In the genomic region with DNA sequence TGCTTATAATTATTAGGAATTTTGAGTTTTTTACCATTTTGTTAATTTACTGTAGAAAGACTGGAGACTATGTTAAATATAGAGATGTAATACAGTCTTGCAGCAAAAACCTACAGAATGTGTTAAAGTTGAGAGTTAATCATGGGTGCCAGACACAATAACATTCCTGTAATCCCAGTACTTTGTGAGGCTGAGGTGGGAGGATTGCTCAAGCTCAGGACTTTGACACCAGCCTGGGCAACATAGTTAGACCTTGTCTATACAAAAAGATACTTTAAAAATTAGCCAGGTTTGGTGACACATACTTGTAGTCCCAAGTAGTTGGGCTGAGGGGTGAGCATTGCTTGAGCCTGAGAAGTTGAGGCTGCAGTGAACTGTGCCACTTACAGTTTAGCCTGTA, we compare ENCODE assay signal across 17 cellular contexts. TPM values are rescaled to one million over a fixed set of nuclear protein-coding genes. Genes with fewer than 3 reads are reported as not detected.
DNase-seq lines count a peak whose midpoint lies in the region; ATAC-seq and TF ChIP-seq lines count a peak whose summit lies in the region.
"Had no signal": no experiment of that assay in that cellular context is flagged by ENCODE, and none has a peak within 500 bp of the region (broad histone marks: within the 10 kb centered on the region; RNA-seq: fewer than 3 reads in every experiment).

No MANE protein-coding gene starts in this region.

- H2BK15ac ChIP-seq in mesendoderm (replicated peaks; ENCODE audit: low read depth) = no peak overlapping the region
- no peak overlapping the region for H2BK15ac ChIP-seq in neuronal stem cell (ENCODE audit: low read length)

- H4K91ac ChIP-seq in neuronal stem cell (ENCODE audit: low read depth, low read length, poor library complexity) = no peak overlapping the region

- H3K4ac ChIP-seq in mesendoderm (ENCODE audit: low read depth, low read length) (no peak overlapping the region), neuronal stem cell (ENCODE audit: low read length) (no peak overlapping the region)

- H3K9ac ChIP-seq in mesendoderm (ENCODE audit: low read length) = no peak overlapping the region
- no peak overlapping the region for H3K9ac ChIP-seq in neuronal stem cell (ENCODE audit: low read depth, low read length, poor library complexity)
- H3K9ac ChIP-seq: BLaER1 had no signal

- DNase-seq in amniotic epithelial cell (ENCODE audit: low read depth) (peak; percentile 42), fibroblast of pulmonary artery (ENCODE audit: low read depth) (peak; percentile 17), mesendoderm (peak; percentile 63), sigmoid colon (no peak), neuronal stem cell (ENCODE audit: low spot score) (no peak)
- DNase-seq: AML-193; Caco-2; CD8-positive, alpha-beta memory T cell; DND-41; GF-D8; HCEC 1CT; HFFc6 had no signal

- H3K27me3 ChIP-seq in mesendoderm (ENCODE audit: insufficient read depth, low read length, poor library complexity) (no peaks in the 10 kb centered on the region), sigmoid colon (no peaks in the 10 kb centered on the region), neuronal stem cell (ENCODE audit: control insufficient read depth in 3 of 3, insufficient read depth in 3 of 3, low read depth in 1 of 3, low read length in 3 of 3) (no peaks in the 10 kb centered on the region)
- H3K27me3 ChIP-seq: BLaER1 had no signal

- H3K4me3 ChIP-seq in fibroblast of pulmonary artery (replicated peaks; ENCODE audit: low read depth, low read length) = no peak overlapping the region
- no peak overlapping the region for H3K4me3 ChIP-seq in mesendoderm (ENCODE audit: low read length)
- no peak overlapping the region for H3K4me3 ChIP-seq in sigmoid colon
- no peak overlapping the region for H3K4me3 ChIP-seq in neuronal stem cell (ENCODE audit: low read length in 2 of 2)
- H3K4me3 ChIP-seq: BLaER1 had no signal

- H3K79me1 ChIP-seq in mesendoderm (ENCODE audit: low read length) (no peaks in the 10 kb centered on the region), neuronal stem cell (ENCODE audit: low read depth, low read length) (peaks cover 1% of the 10 kb centered on the region)

- no peak overlapping the region for H4K5ac ChIP-seq in mesendoderm (ENCODE audit: low read length)

- TF ChIP-seq POLR2A in sigmoid colon (IDR thresholded peaks at IDR 0.05) = no peak

- no peaks in the 10 kb centered on the region for H3K36me3 ChIP-seq in mesendoderm (ENCODE audit: control insufficient read depth, insufficient read depth, low read length)
- no peaks in the 10 kb centered on the region for H3K36me3 ChIP-seq in sigmoid colon
- H3K36me3 ChIP-seq in neuronal stem cell (replicated peaks in 1 of 2; ENCODE audit: control insufficient read depth in 2 of 2, insufficient read depth in 2 of 2, low read length in 2 of 2) = no peaks in the 10 kb centered on the region
- H3K36me3 ChIP-seq: BLaER1 had no signal

- H3K9me3 ChIP-seq in sigmoid colon (no peaks in the 10 kb centered on the region), neuronal stem cell (replicated peaks in 1 of 2; ENCODE audit: control insufficient read depth in 2 of 2, insufficient read depth in 1 of 2, low read depth in 1 of 2, low read length in 2 of 2) (no peaks in the 10 kb centered on the region)
- H3K9me3 ChIP-seq: BLaER1, Caco-2 had no signal

- H2AK5ac ChIP-seq in mesendoderm (ENCODE audit: low read length) (no peak overlapping the region), neuronal stem cell (ENCODE audit: low read depth, low read length) (no peak overlapping the region)

- TF ChIP-seq CTCF in fibroblast of pulmonary artery (IDR thresholded peaks at IDR 0.05; ENCODE audit: low read length, missing control alignments) (no peak), sigmoid colon (IDR thresholded peaks at IDR 0.05) (no peak)

- H2AFZ ChIP-seq in neuronal stem cell (ENCODE audit: low read length) = no peak overlapping the region

- H2BK5ac ChIP-seq in mesendoderm (ENCODE audit: low read length) = no peak overlapping the region
- no peak overlapping the region for H2BK5ac ChIP-seq in neuronal stem cell (ENCODE audit: low read length)

- H3K4me1 ChIP-seq in mesendoderm (ENCODE audit: control insufficient read depth, low read depth, low read length) = no peaks in the 10 kb centered on the region
- peaks cover 0 to 16% (median 0%) of the 10 kb centered on the region in 4 donors for H3K4me1 ChIP-seq in sigmoid colon
- no peaks in the 10 kb centered on the region for H3K4me1 ChIP-seq in neuronal stem cell (ENCODE audit: control insufficient read depth in 2 of 2, insufficient read depth in 1 of 2, low read depth in 1 of 2, low read length in 2 of 2)
- H3K4me1 ChIP-seq: BLaER1, Caco-2 had no signal

- no peak overlapping the region for H3K18ac ChIP-seq in mesendoderm (ENCODE audit: low read length)
- H3K18ac ChIP-seq in neuronal stem cell (ENCODE audit: low read length) = no peak overlapping the region

- H2BK12ac ChIP-seq in neuronal stem cell (ENCODE audit: low read length) = no peak overlapping the region

- peak overlapping the region; percentile 34 for H3K56ac ChIP-seq in mesendoderm (ENCODE audit: low read length)

- H2BK120ac ChIP-seq in mesendoderm (ENCODE audit: low read depth, low read length) = no peak overlapping the region
- no peak overlapping the region for H2BK120ac ChIP-seq in neuronal stem cell (ENCODE audit: low read depth, low read length)

- TF ChIP-seq EP300 in sigmoid colon (IDR thresholded peaks at IDR 0.05) = no peak

- no peak overlapping the region for H3K14ac ChIP-seq in neuronal stem cell (ENCODE audit: low read length)

- peaks cover 17% of the 10 kb centered on the region for H3K79me2 ChIP-seq in mesendoderm (ENCODE audit: control insufficient read depth, insufficient read depth, low read length)

- H3K23ac ChIP-seq in mesendoderm (ENCODE audit: low read length) = no peak overlapping the region
- H3K23ac ChIP-seq in neuronal stem cell (ENCODE audit: low read depth, low read length, poor library complexity) = no peak overlapping the region

- intact Hi-C loops in sigmoid colon (cut with DNase I) = no loop called here

- H3K4me2 ChIP-seq in mesendoderm (ENCODE audit: low read length) = no peak overlapping the region
- no peak overlapping the region for H3K4me2 ChIP-seq in neuronal stem cell (ENCODE audit: insufficient read depth, low read length, poor library complexity, severe bottlenecking)
- H3K4me2 ChIP-seq: BLaER1 had no signal

- H4K8ac ChIP-seq in mesendoderm (ENCODE audit: low read depth, low read length) (no peak overlapping the region), neuronal stem cell (ENCODE audit: low read depth, low read length) (no peak overlapping the region)

- no peak overlapping the region for H3K27ac ChIP-seq in mesendoderm (ENCODE audit: low read depth, low read length)
- no peak overlapping the region for H3K27ac ChIP-seq in sigmoid colon
- H3K27ac ChIP-seq in neuronal stem cell (replicated peaks; ENCODE audit: low read length) = no peak overlapping the region
- H3K27ac ChIP-seq: BLaER1, HL-60 had no signal

- ATAC-seq in GM19023 (IDR thresholded peaks at IDR 0.05; ENCODE audit: unreplicated experiment) (no peak), HG03442 (IDR thresholded peaks at IDR 0.05; ENCODE audit: unreplicated experiment) (no peak)

RNA-seq across cellular contexts. Expression of gene ZFY, which starts 17.7 kb away (rescaled TPM):
- 7.2 TPM for polyA plus RNA-seq in mesendoderm (2013, experiment 1 of 2)
- polyA plus RNA-seq in mesendoderm (2013, experiment 2 of 2) = 7.3 TPM
- 10 to 100 TPM in 2 of 4 donors, under 1 TPM in 1, not detected in 1; 0.16 to 34.6 (median 22.0) TPM for total RNA-seq in sigmoid colon
- 1 to 10 TPM in 2 of 3 donors, not detected in 1; 3.2 to 3.5 TPM for polyA plus RNA-seq in sigmoid colon
- polyA plus RNA-seq in neuronal stem cell (2013, experiment 1 of 2) = 12.1 TPM
- polyA plus RNA-seq in neuronal stem cell (2013, experiment 2 of 2) = 13.0 TPM
- total RNA-seq: A673, Caco-2 had no signal
- polyA plus RNA-seq: CD8-positive, alpha-beta memory T cell had no signal

Comparison
In these comparisons a context has a peak if more than half of its experiments do, and no peak if none do; other contexts are left out.
1. DNase-seq: peak in amniotic epithelial cell (single experiment), fibroblast of pulmonary artery (single experiment) and mesendoderm (single experiment); none in sigmoid colon (single experiment) and neuronal stem cell (single experiment).